Comparison of ENCODE assay signal across 2 cellular contexts in genomic region chr11:46677991-46678740, GRCh38.
TF ChIP-seq lines count a peak whose summit lies in the region.

No MANE protein-coding gene starts in this region.

TF ChIP-seq in IMR-90, 13 proteins besides CTCF, POLR2A, EP300 and RAD21:
- TF ChIP-seq FOS (IDR thresholded peaks at IDR 0.05; ENCODE audit: low read depth, low read length), result no peak
- no peak for TF ChIP-seq CHD1 (IDR thresholded peaks at IDR 0.05; ENCODE audit: low read depth, low read length)
- no peak for TF ChIP-seq ELK1 (IDR thresholded peaks at IDR 0.05; ENCODE audit: borderline replicate concordance, low read depth, low read length)
- no peak for TF ChIP-seq MAZ (IDR thresholded peaks at IDR 0.05; ENCODE audit: borderline replicate concordance, low read depth, low read length)
TF ChIP-seq in IMR-90: peak in this region for 0.

TF ChIP-seq in K562, 482 proteins besides CTCF, POLR2A, EP300 and RAD21:
- TF ChIP-seq TCF7 (IDR thresholded peaks at IDR 0.05; ENCODE audit: borderline replicate concordance), result no peak
- no peak for TF ChIP-seq E2F4 (CRISPR knock-in tag; IDR thresholded peaks at IDR 0.05; ENCODE audit: low read depth)
